In the genomic region with DNA sequence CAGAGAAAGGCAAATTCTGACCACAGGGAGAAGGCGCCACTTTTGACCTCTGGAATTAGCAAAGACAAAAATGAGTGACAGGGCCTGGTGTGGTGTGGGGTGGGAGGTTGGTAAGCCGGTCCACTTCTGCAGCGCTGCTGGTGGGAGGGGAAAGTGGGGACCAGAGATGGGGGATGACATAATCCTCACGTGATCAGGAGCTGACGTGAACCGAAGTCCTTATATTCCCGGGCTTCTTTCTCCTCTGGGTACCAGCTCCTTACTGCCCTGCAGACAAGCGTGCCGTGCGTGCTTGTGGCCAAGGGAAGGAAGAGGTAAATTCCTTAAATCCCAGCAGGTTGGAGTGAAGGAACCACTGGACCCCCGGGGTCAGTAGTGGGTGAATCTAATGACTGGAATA, we compare ENCODE assay signal across 10 cellular contexts. TPM values are rescaled to one million over a fixed set of nuclear protein-coding genes. Genes with fewer than 3 reads are reported as not detected.
DNase-seq lines count a peak whose midpoint lies in the region; TF ChIP-seq lines count a peak whose summit lies in the region.
"Had no signal": no experiment of that assay in that cellular context is flagged by ENCODE, and none has a peak within 500 bp of the region (broad histone marks: within the 10 kb centered on the region; RNA-seq: fewer than 3 reads in every experiment).

TCEAL7 (plus strand) TSS at position 249 of the 400 bp plus-strand sequence. CDS start 1,165 bp downstream, outside the sequence.

- no peak within 1 kb of the TSS for H3K4me3 Mint-ChIP-seq in MCF 10A (ENCODE audit: unreplicated experiment)
- no peak within 1 kb of the TSS for H3K4me3 Mint-ChIP-seq in activated naive CD8-positive, alpha-beta T cell treated with anti-CD3 and anti-CD28 coated beads for 36 hours
- H3K4me3 Mint-ChIP-seq: T-helper 2 cell treated with Interferon-gamma antibody and Interleukin-4, amounts not matched to agents 5 μg/mL and 100 μg/mL, for 36 hours had no signal

- peak within 1 kb of the TSS; percentile 32 to 52 (median 39) for H3K4me3 ChIP-seq in breast epithelium
- H3K4me3 ChIP-seq in muscle layer of duodenum (ENCODE audit: low read depth in 1 of 2, low read length in 2 of 2): peak within 1 kb of the TSS; percentile 52 to 59
- peak within 1 kb of the TSS; percentile 13 to 36 for H3K4me3 ChIP-seq in uterus

- CTCF ChIA-PET in MCF 10A (lab: Yijun Ruan, JAX): interaction anchor here (0.6 kb wide), 1 partner anchor 1472 kb away, joined by 3 read pairs; no protein-coding TSS in a partner anchor

- peaks cover 0 to 48% of the 10 kb centered on the region in 2 donors for H3K27me3 ChIP-seq in breast epithelium
- H3K27me3 ChIP-seq in muscle layer of duodenum (ENCODE audit: low read depth, low read length): no peaks in the 10 kb centered on the region
- peaks cover 0 to 15% of the 10 kb centered on the region in 2 donors for H3K27me3 ChIP-seq in uterus

- H3K9me3 ChIP-seq in breast epithelium (no peaks in the 10 kb centered on the region), muscle layer of duodenum (ENCODE audit: control insufficient read depth in 1 of 2, low read length in 2 of 2) (no peaks in the 10 kb centered on the region), uterus (no peaks in the 10 kb centered on the region)

- H3K36me3 ChIP-seq in breast epithelium (no peaks in the 10 kb centered on the region), muscle layer of duodenum (ENCODE audit: control insufficient read depth in 1 of 2, insufficient read depth in 2 of 2, low read length in 2 of 2) (no peaks in the 10 kb centered on the region), uterus (no peaks in the 10 kb centered on the region)

- H3K36me3 Mint-ChIP-seq in MCF 10A (ENCODE audit: insufficient read depth, unreplicated experiment): no peaks in the 10 kb centered on the region
- H3K36me3 Mint-ChIP-seq in activated naive CD8-positive, alpha-beta T cell treated with anti-CD3 and anti-CD28 coated beads for 36 hours: no peaks in the 10 kb centered on the region

- POLR2A ChIA-PET in MCF 10A (lab: Yijun Ruan, JAX): no interaction called here

- H3K9me3 Mint-ChIP-seq in MCF 10A (ENCODE audit: unreplicated experiment): no peaks in the 10 kb centered on the region
- H3K9me3 Mint-ChIP-seq in activated naive CD8-positive, alpha-beta T cell treated with anti-CD3 and anti-CD28 coated beads for 36 hours: no peaks in the 10 kb centered on the region
- H3K9me3 Mint-ChIP-seq: T-helper 2 cell treated with Interferon-gamma antibody and Interleukin-4, amounts not matched to agents 5 μg/mL and 100 μg/mL, for 36 hours had no signal

- DNase-seq in breast epithelium (ENCODE audit: low spot score in 2 of 2) (peak in 1 of 2 donors; percentile 35), MCF 10A (ENCODE audit: unreplicated experiment) (no peak), fibroblast of the conjunctiva (ENCODE audit: low read depth) (peak; percentile 6), uterus (peak; percentile 57 to 75), NCI-H1105 treated with DMSO at 0.1 percent for 48 hours (lab: John Stamatoyannopoulos, UW) (no peak), NCI-H146 (lab: John Stamatoyannopoulos, UW) (no peak)
- DNase-seq in activated naive CD8-positive, alpha-beta T cell treated with anti-CD3 and anti-CD28 coated beads for 36 hours: no peak

- intact Hi-C loops in breast epithelium (cut with DNase I; ENCODE audit: low total_unique reads) (no loop called here), MCF 10A (cut with micrococcal nuclease) (no loop called here), uterus (cut with DNase I; ENCODE audit: low total_unique reads) (no loop called here)

- H3K4me1 ChIP-seq in breast epithelium (no peaks in the 10 kb centered on the region), muscle layer of duodenum (ENCODE audit: control insufficient read depth in 1 of 2, insufficient read depth in 2 of 2, low read length in 2 of 2) (peaks cover 0 to 3% of the 10 kb centered on the region in 2 donors), uterus (no peaks in the 10 kb centered on the region)

- no peak for TF ChIP-seq POLR2A in breast epithelium (IDR thresholded peaks at IDR 0.05)
- TF ChIP-seq POLR2A in uterus (IDR thresholded peaks at IDR 0.05): peak; percentile 22 to 55

- no peaks in the 10 kb centered on the region for H3K4me1 Mint-ChIP-seq in MCF 10A (ENCODE audit: insufficient read depth, unreplicated experiment)
- H3K4me1 Mint-ChIP-seq in activated naive CD8-positive, alpha-beta T cell treated with anti-CD3 and anti-CD28 coated beads for 36 hours: no peaks in the 10 kb centered on the region

- H3K27me3 Mint-ChIP-seq in MCF 10A (ENCODE audit: insufficient read depth, unreplicated experiment): peaks cover 81% of the 10 kb centered on the region
- H3K27me3 Mint-ChIP-seq in activated naive CD8-positive, alpha-beta T cell treated with anti-CD3 and anti-CD28 coated beads for 36 hours: peaks cover 39% of the 10 kb centered on the region

- H3K27ac Mint-ChIP-seq in MCF 10A (ENCODE audit: low read depth, unreplicated experiment): no peak within 1 kb of the TSS
- H3K27ac Mint-ChIP-seq in activated naive CD8-positive, alpha-beta T cell treated with anti-CD3 and anti-CD28 coated beads for 36 hours: no peak within 1 kb of the TSS
- H3K27ac Mint-ChIP-seq: T-helper 2 cell treated with Interferon-gamma antibody and Interleukin-4, amounts not matched to agents 5 μg/mL and 100 μg/mL, for 36 hours had no signal

- peak within 1 kb of the TSS; percentile 45 to 71 for H3K27ac ChIP-seq in breast epithelium
- peak within 1 kb of the TSS; percentile 31 for H3K27ac ChIP-seq in muscle layer of duodenum (ENCODE audit: low read length)
- peak within 1 kb of the TSS; percentile 76 to 79 for H3K27ac ChIP-seq in uterus

- BruUV-seq in MCF 10A (replicated peaks; lab: Mats Ljungman, UMichigan): no TSS peak

- no peak for TF ChIP-seq CTCF in breast epithelium (IDR thresholded peaks at IDR 0.05)
- TF ChIP-seq CTCF in MCF 10A (IDR thresholded peaks at IDR 0.05; ENCODE audit: unreplicated experiment): no peak
- TF ChIP-seq CTCF in uterus (IDR thresholded peaks at IDR 0.05): no peak

RNA-seq across cellular contexts. Expression of gene TCEAL7, which starts in this region (rescaled TPM):
- total RNA-seq in breast epithelium (10 to 100 TPM in 2 of 3 donors, 1 to 10 TPM in 1; 2.9 to 11.1 (median 10.8) TPM), MCF 10A (2022) (not detected in 2 replicates), uterus (10 to 100 TPM; 23.6 to 90.0 (median 60.4) TPM)
- total RNA-seq in activated naive CD8-positive, alpha-beta T cell treated with anti-CD3 and anti-CD28 coated beads for 36 hours: not detected
- total RNA-seq: A673 had no signal

Comparison
In these comparisons a context has a peak if more than half of its experiments do, and no peak if none do; other contexts are left out.
1. DNase-seq: peak in fibroblast of the conjunctiva (single experiment) and uterus (2 of 2); none in MCF 10A (single experiment), NCI-H1105 treated with DMSO at 0.1 percent for 48 hours (single experiment), NCI-H146 (single experiment) and activated naive CD8-positive, alpha-beta T cell treated with anti-CD3 and anti-CD28 coated beads for 36 hours (single experiment).
2. Peak in every context shown above with its lines, with median percentiles within 50 percentile points of each other: H3K27ac ChIP-seq and H3K4me3 ChIP-seq.